Comparison of ENCODE assay signal across 24 cellular contexts in genomic region chr1:91749690-91750335, GRCh38.
DNase-seq lines count a peak whose midpoint lies in the region; ATAC-seq and TF ChIP-seq lines count a peak whose summit lies in the region.
"Had no signal": no experiment of that assay in that cellular context is flagged by ENCODE, and none has a peak within 500 bp of the region (broad histone marks: within the 10 kb centered on the region; RNA-seq: fewer than 3 reads in every experiment).

No MANE protein-coding gene starts in this region.

- H3K27me3 Mint-ChIP-seq in stimulated activated naive CD8-positive, alpha-beta T cell treated with anti-CD3 and anti-CD28 coated beads, Interleukin-15, Interleukin-2, amounts not matched to agents 100 ng/mL and 50 ng/mL, for 24 hours: no peaks in the 10 kb centered on the region
- H3K27me3 Mint-ChIP-seq in stimulated activated naive CD8-positive, alpha-beta T cell treated with anti-CD3 and anti-CD28 coated beads, Interleukin-15, amount 100 ng/mL, for 72 hours: no peaks in the 10 kb centered on the region
- H3K27me3 Mint-ChIP-seq in immature natural killer cell (ENCODE audit: low read depth in 3 of 3): peaks cover 0 to 41% (median 28%) of the 10 kb centered on the region in 3 donors
- H3K27me3 Mint-ChIP-seq: activated CD4-positive, alpha-beta memory T cell treated with anti-CD3 and anti-CD28 coated beads, Interleukin-2, amount 10 ng/mL, durations not matched to agents 7 days and 5 days had no signal

- H3K4me1 ChIP-seq in sigmoid colon (peaks cover 0 to 82% (median 58%) of the 10 kb centered on the region in 4 donors), vagina (peaks cover 76% of the 10 kb centered on the region), lower lobe of right lung (peaks cover 55% of the 10 kb centered on the region)

- H3K36me3 Mint-ChIP-seq in stimulated activated naive CD8-positive, alpha-beta T cell treated with anti-CD3 and anti-CD28 coated beads, Interleukin-15, Interleukin-2, amounts not matched to agents 100 ng/mL and 50 ng/mL, for 24 hours (ENCODE audit: low read depth): peaks cover 33% of the 10 kb centered on the region
- H3K36me3 Mint-ChIP-seq in immature natural killer cell: peaks cover 20 to 40% (median 30%) of the 10 kb centered on the region in 3 donors
- H3K36me3 Mint-ChIP-seq: stimulated activated memory B cell treated with anti-CD40 and anti-IgM and Interleukin-4, amounts not matched to agents 10 μg/mL and 1 μg/mL and 100 μg/mL, for 72 hours had no signal

- H3K27ac ChIP-seq in sigmoid colon (peak overlapping the region; percentile 64 to 79 (median 75)), vagina (peak overlapping the region; percentile 85), lower lobe of right lung (no peak overlapping the region)

- H3K9me3 Mint-ChIP-seq in stimulated activated naive CD8-positive, alpha-beta T cell treated with anti-CD3 and anti-CD28 coated beads, Interleukin-15, Interleukin-2, amounts not matched to agents 100 ng/mL and 50 ng/mL, for 24 hours: peaks cover 17% of the 10 kb centered on the region
- peaks cover 15 to 21% of the 10 kb centered on the region in 2 donors for H3K9me3 Mint-ChIP-seq in stimulated activated naive CD8-positive, alpha-beta T cell treated with anti-CD3 and anti-CD28 coated beads, Interleukin-15, amount 100 ng/mL, for 72 hours
- H3K9me3 Mint-ChIP-seq in immature natural killer cell: no peaks in the 10 kb centered on the region
- H3K9me3 Mint-ChIP-seq: stimulated activated memory B cell treated with anti-CD40 and anti-IgM and Interleukin-4, amounts not matched to agents 10 μg/mL and 1 μg/mL and 100 μg/mL, for 72 hours had no signal

- no peaks in the 10 kb centered on the region for H3K9me3 ChIP-seq in sigmoid colon
- no peaks in the 10 kb centered on the region for H3K9me3 ChIP-seq in vagina
- H3K9me3 ChIP-seq in lower lobe of right lung: no peaks in the 10 kb centered on the region
- H3K9me3 ChIP-seq: pancreas had no signal

- H3K27ac Mint-ChIP-seq in stimulated activated naive CD8-positive, alpha-beta T cell treated with anti-CD3 and anti-CD28 coated beads, Interleukin-15, Interleukin-2, amounts not matched to agents 100 ng/mL and 50 ng/mL, for 24 hours: peak overlapping the region; percentile 73
- H3K27ac Mint-ChIP-seq in stimulated activated naive CD8-positive, alpha-beta T cell treated with anti-CD3 and anti-CD28 coated beads, Interleukin-15, amount 100 ng/mL, for 72 hours: no peak overlapping the region
- peak overlapping the region; percentile 51 to 84 (median 66) for H3K27ac Mint-ChIP-seq in immature natural killer cell
- H3K27ac Mint-ChIP-seq: activated CD4-positive, alpha-beta memory T cell treated with anti-CD3 and anti-CD28 coated beads, Interleukin-2, amount 10 ng/mL, durations not matched to agents 7 days and 5 days; CD8-positive, alpha-beta T cell; stimulated activated memory B cell treated with anti-CD40 and anti-IgM and Interleukin-4, amounts not matched to agents 10 μg/mL and 1 μg/mL and 100 μg/mL, for 72 hours; T-helper 1 cell treated with Interleukin-12 subunit alpha and Interleukin-12 subunit beta and Interleukin-4 antibody, amounts not matched to agents 30 μg/mL and 1 μg/mL, for 36 hours; WTC11 had no signal

- DNase-seq in stimulated activated naive CD8-positive, alpha-beta T cell treated with anti-CD3 and anti-CD28 coated beads, Interleukin-15, amount 100 ng/mL, for 72 hours: no peak
- DNase-seq in immature natural killer cell (no peak), sigmoid colon (peak; percentile 39), vagina (ENCODE audit: extremely low spot score in 2 of 2) (peak in 1 of 2 donors; percentile 83), lower lobe of right lung (no peak), NOMO-1 treated with dmso at 0.1 percent for 144 hours (lab: John Stamatoyannopoulos, UW; ENCODE audit: unreplicated experiment) (no peak)
- DNase-seq: activated CD4-positive, alpha-beta memory T cell treated with anti-CD3 and anti-CD28 coated beads, Interleukin-2, amount 10 ng/mL, durations not matched to agents 7 days and 5 days; activated T-cell treated with anti-CD3 and anti-CD28 coated beads, Interleukin-2, amount 50 U/mL, for 48 hours; CD8-positive, alpha-beta T cell; central memory CD4-positive, alpha-beta T cell; DND-41; H7; hypothalamus; KBM-7; kidney glomerular epithelial cell; NCI-H1048; SHP77; stimulated activated CD4-positive, alpha-beta T cell treated with anti-CD3 and anti-CD28 coated beads, Interleukin-12 subunit alpha, Interleukin-12 subunit beta, amount 100 ng/mL, for 4 hours had no signal

- intact Hi-C loops in sigmoid colon (cut with DNase I) (no loop called here), vagina (cut with DNase I) (loop anchor here (10.0 kb wide), 1 partner anchor 135 kb away; the partner anchor contains the start of gene TGFBR3), lower lobe of right lung (cut with DNase I) (no loop called here)

- H3K4me1 Mint-ChIP-seq in stimulated activated naive CD8-positive, alpha-beta T cell treated with anti-CD3 and anti-CD28 coated beads, Interleukin-15, Interleukin-2, amounts not matched to agents 100 ng/mL and 50 ng/mL, for 24 hours (ENCODE audit: low read depth): peaks cover 65% of the 10 kb centered on the region
- H3K4me1 Mint-ChIP-seq in stimulated activated naive CD8-positive, alpha-beta T cell treated with anti-CD3 and anti-CD28 coated beads, Interleukin-15, amount 100 ng/mL, for 72 hours: peaks cover 42% of the 10 kb centered on the region
- peaks cover 97% of the 10 kb centered on the region in 2 donors for H3K4me1 Mint-ChIP-seq in immature natural killer cell

- H3K36me3 ChIP-seq in sigmoid colon: no peaks in the 10 kb centered on the region
- no peaks in the 10 kb centered on the region for H3K36me3 ChIP-seq in vagina
- H3K36me3 ChIP-seq in lower lobe of right lung: no peaks in the 10 kb centered on the region
- H3K36me3 ChIP-seq: pancreas had no signal

- no peak overlapping the region for H3K4me3 ChIP-seq in sigmoid colon
- H3K4me3 ChIP-seq in vagina: no peak overlapping the region
- H3K4me3 ChIP-seq in lower lobe of right lung: no peak overlapping the region
- H3K4me3 ChIP-seq: pancreas had no signal

- TF ChIP-seq CTCF in sigmoid colon (IDR thresholded peaks at IDR 0.05) (no peak), vagina (IDR thresholded peaks at IDR 0.05) (no peak), lower lobe of right lung (IDR thresholded peaks at IDR 0.05) (no peak)

- no peak for ATAC-seq in stimulated activated naive CD8-positive, alpha-beta T cell treated with anti-CD3 and anti-CD28 coated beads, Interleukin-15, amount 100 ng/mL, for 72 hours
- ATAC-seq in lower lobe of right lung: no peak
- ATAC-seq in HG03521 (IDR thresholded peaks at IDR 0.05; ENCODE audit: unreplicated experiment): no peak
- ATAC-seq: CD8-positive, alpha-beta T cell; stimulated activated memory B cell treated with anti-CD40 and anti-IgM and Interleukin-4, amounts not matched to agents 10 μg/mL and 1 μg/mL and 100 μg/mL, for 72 hours had no signal

- H3K27me3 ChIP-seq in sigmoid colon: no peaks in the 10 kb centered on the region
- no peaks in the 10 kb centered on the region for H3K27me3 ChIP-seq in vagina
- no peaks in the 10 kb centered on the region for H3K27me3 ChIP-seq in lower lobe of right lung (ENCODE audit: low read depth)
- H3K27me3 ChIP-seq: pancreas had no signal

- WGBS in sigmoid colon, 2 donors: 81 to 89% methylated on average over 8 of the region's 8 CpGs

- no peak overlapping the region for H3K4me3 Mint-ChIP-seq in stimulated activated naive CD8-positive, alpha-beta T cell treated with anti-CD3 and anti-CD28 coated beads, Interleukin-15, Interleukin-2, amounts not matched to agents 100 ng/mL and 50 ng/mL, for 24 hours
- no peak overlapping the region for H3K4me3 Mint-ChIP-seq in stimulated activated naive CD8-positive, alpha-beta T cell treated with anti-CD3 and anti-CD28 coated beads, Interleukin-15, amount 100 ng/mL, for 72 hours
- peak overlapping the region in 2 of 5 donors; percentile 19 to 39 for H3K4me3 Mint-ChIP-seq in immature natural killer cell
- H3K4me3 Mint-ChIP-seq: activated CD4-positive, alpha-beta memory T cell treated with anti-CD3 and anti-CD28 coated beads, Interleukin-2, amount 10 ng/mL, durations not matched to agents 7 days and 5 days; CD8-positive, alpha-beta T cell; stimulated activated memory B cell treated with anti-CD40 and anti-IgM and Interleukin-4, amounts not matched to agents 10 μg/mL and 1 μg/mL and 100 μg/mL, for 72 hours; T-helper 1 cell treated with Interleukin-12 subunit alpha and Interleukin-12 subunit beta and Interleukin-4 antibody, amounts not matched to agents 30 μg/mL and 1 μg/mL, for 36 hours; WTC11 had no signal

- TF ChIP-seq EP300 in sigmoid colon (IDR thresholded peaks at IDR 0.05): no peak

- no peak for TF ChIP-seq POLR2A in sigmoid colon (IDR thresholded peaks at IDR 0.05)
- TF ChIP-seq POLR2A in vagina (IDR thresholded peaks at IDR 0.05): no peak

Comparison
In these comparisons a context has a peak if more than half of its experiments do, and no peak if none do; other contexts are left out.
1. H3K27ac Mint-ChIP-seq: peak in stimulated activated naive CD8-positive, alpha-beta T cell treated with anti-CD3 and anti-CD28 coated beads, Interleukin-15, Interleukin-2, amounts not matched to agents 100 ng/mL and 50 ng/mL, for 24 hours (single experiment) and immature natural killer cell (6 of 6); none in stimulated activated naive CD8-positive, alpha-beta T cell treated with anti-CD3 and anti-CD28 coated beads, Interleukin-15, amount 100 ng/mL, for 72 hours (0 of 2).